8 cellular contexts compared by ENCODE assay signal in genomic region chr13:26557051-26557392, GRCh38. TPM values are rescaled to one million over a fixed set of nuclear protein-coding genes. Genes with fewer than 3 reads are reported as not detected.
DNase-seq lines count a peak whose midpoint lies in the region; ATAC-seq and TF ChIP-seq lines count a peak whose summit lies in the region.

No MANE protein-coding gene starts in this region.

- peak overlapping the region; percentile 48 for H3K4me3 Mint-ChIP-seq in progenitor cell of endocrine pancreas (ENCODE audit: low read depth)

- no peak overlapping the region for H3K27ac Mint-ChIP-seq in progenitor cell of endocrine pancreas

- H3K9me3 Mint-ChIP-seq in progenitor cell of endocrine pancreas (ENCODE audit: low read depth): no peaks in the 10 kb centered on the region

- H3K27me3 Mint-ChIP-seq in progenitor cell of endocrine pancreas: peaks cover 13% of the 10 kb centered on the region

- peak; percentile 28 for ATAC-seq in GM21423 (IDR thresholded peaks at IDR 0.05; ENCODE audit: unreplicated experiment)
- peak; percentile 12 for ATAC-seq in HG03565 (IDR thresholded peaks at IDR 0.05; ENCODE audit: unreplicated experiment)
- ATAC-seq in GM19328 (IDR thresholded peaks at IDR 0.05; ENCODE audit: unreplicated experiment): no peak

- H3K4me1 Mint-ChIP-seq in progenitor cell of endocrine pancreas (ENCODE audit: low read depth): peaks cover 12% of the 10 kb centered on the region

- TF ChIP-seq CTCF in epithelial cell of esophagus (IDR thresholded peaks at IDR 0.05; ENCODE audit: insufficient read depth, low read depth, low read length, missing control alignments) (no peak), progenitor cell of endocrine pancreas (IDR thresholded peaks at IDR 0.05; ENCODE audit: unreplicated experiment) (no peak)

- peak overlapping the region; percentile 50 for H3K4me3 ChIP-seq in epithelial cell of esophagus (ENCODE audit: low read length)

- H3K36me3 Mint-ChIP-seq in progenitor cell of endocrine pancreas (ENCODE audit: insufficient read depth): no peaks in the 10 kb centered on the region

- DNase-seq in epithelial cell of esophagus (ENCODE audit: low read depth) (no peak), progenitor cell of endocrine pancreas (ENCODE audit: low spot score, unreplicated experiment) (no peak), activated gamma-delta T cell treated with Interleukin-2 at 50 U/mL for 16 hours (no peak), NCI-H446 treated with DMSO at 0.1 percent for 48 hours (lab: John Stamatoyannopoulos, UW) (no peak)
- DNase-seq in stimulated activated CD4-positive, alpha-beta T cell treated with anti-CD3 and anti-CD28 coated beads, Interleukin-4, amount 100 ng/mL, for 1 hour: no peak

RNA-seq across cellular contexts. Expression of gene WASF3, which starts 0.5 kb away (rescaled TPM):
- 177 and 187 TPM in 2 replicates for total RNA-seq in progenitor cell of endocrine pancreas
